8 cellular contexts compared by ENCODE assay signal in genomic region chr14:61562321-61563161, GRCh38.
DNase-seq lines count a peak whose midpoint lies in the region; ATAC-seq and TF ChIP-seq lines count a peak whose summit lies in the region.

No MANE protein-coding gene starts in this region.

- H3K27me3 ChIP-seq in colonic mucosa = no peaks in the 10 kb centered on the region
- no peaks in the 10 kb centered on the region for H3K27me3 ChIP-seq in neutrophil

- intact Hi-C loops in colonic mucosa (cut with DNase I) = no loop called here

- H3K4me1 ChIP-seq in HEK293 (ENCODE audit: control insufficient read depth, insufficient read depth, low read length) (peaks cover 25% of the 10 kb centered on the region), colonic mucosa (peaks cover 14% of the 10 kb centered on the region), neutrophil (ENCODE audit: control insufficient read depth in 1 of 2, insufficient read depth in 1 of 2, low read depth in 1 of 2, low read length in 1 of 2) (peaks cover 33 to 35% of the 10 kb centered on the region in 2 experiments)

- H3K9me3 ChIP-seq in HEK293 (ENCODE audit: control insufficient read depth, insufficient read depth, low read depth, low read length) (no peaks in the 10 kb centered on the region), colonic mucosa (no peaks in the 10 kb centered on the region), neutrophil (no peaks in the 10 kb centered on the region)

- H3K36me3 ChIP-seq in HEK293 (ENCODE audit: control insufficient read depth in 2 of 2, insufficient read depth in 1 of 2, low read length in 2 of 2) (no peaks in the 10 kb centered on the region), colonic mucosa (no peaks in the 10 kb centered on the region), neutrophil (no peaks in the 10 kb centered on the region)

- CTCF ChIA-PET in HEK293 (lab: Yijun Ruan, JAX) = interaction anchor here (0.5 to 0.9 kb wide), 3 partner anchors 49 to 1694 kb away, joined by 3 read pairs; no protein-coding TSS in a partner anchor

- H3K9ac ChIP-seq in colonic mucosa (ENCODE audit: low read depth in 2 of 2, low read length in 2 of 2) = peak overlapping the region in 1 of 2 donors; percentile 44

- DNase-seq in RKO (ENCODE audit: low spot score) = peak; percentile 85
- no peak for DNase-seq in colonic mucosa
- no peak for DNase-seq in occipital lobe (lab: John Stamatoyannopoulos, UW)
- no peak for DNase-seq in NCI-H446 (lab: John Stamatoyannopoulos, UW)
- DNase-seq in NCI-H146 treated with DMSO at 0.1 percent for 48 hours (lab: John Stamatoyannopoulos, UW; ENCODE audit: unreplicated experiment) = no peak

- peak overlapping the region; percentile 65; the same call in 1 of the 2 replicates for H3K27ac ChIP-seq in HEK293 (ENCODE audit: extremely low read depth, low read depth, low read length)
- peak overlapping the region; percentile 87 for H3K27ac ChIP-seq in colonic mucosa
- H3K27ac ChIP-seq in neutrophil = peak overlapping the region; percentile 70

- ATAC-seq in HG02571 (IDR thresholded peaks at IDR 0.05; ENCODE audit: unreplicated experiment) = no peak

- POLR2A ChIA-PET in HEK293 (lab: Yijun Ruan, JAX) = interaction anchor here (0.9 kb wide), 1 partner anchor 9 kb away, joined by 3 read pairs; no protein-coding TSS in a partner anchor

- H3K4me3 ChIP-seq in HEK293 (ENCODE audit: low read depth, low read length) = no peak overlapping the region
- H3K4me3 ChIP-seq in colonic mucosa = no peak overlapping the region
- no peak overlapping the region for H3K4me3 ChIP-seq in neutrophil (ENCODE audit: low read depth in 1 of 2, low read length in 1 of 2)

- no peak for TF ChIP-seq CTCF in HEK293 (tag by site-specific recombination; IDR thresholded peaks at IDR 0.05)
- no peak for TF ChIP-seq CTCF in colonic mucosa (IDR thresholded peaks at IDR 0.05)
- TF ChIP-seq CTCF in neutrophil (IDR thresholded peaks at IDR 0.05) = no peak

TF ChIP-seq in HEK293, 187 proteins besides CTCF, POLR2A, EP300 and RAD21 (continues in another document):
- TF ChIP-seq ZNF311 (tag by site-specific recombination; IDR thresholded peaks at IDR 0.05; ENCODE audit: borderline replicate concordance) (no peak), IKZF3 (tag by site-specific recombination; IDR thresholded peaks at IDR 0.05) (no peak), ZNF362 (tag by site-specific recombination; IDR thresholded peaks at IDR 0.05) (no peak), KLF16 (tag by site-specific recombination; IDR thresholded peaks at IDR 0.05) (no peak), ZNF398 (tag by site-specific recombination; IDR thresholded peaks at IDR 0.05) (0 out of 2 replicates have a peak, but pooled peaks have one; percentile 20), ZNF664 (tag by site-specific recombination; IDR thresholded peaks at IDR 0.05) (no peak), ZNF544 (tag by site-specific recombination; IDR thresholded peaks at IDR 0.05) (no peak), ZNF394 (tag by site-specific recombination; IDR thresholded peaks at IDR 0.05; ENCODE audit: borderline replicate concordance) (no peak), ZNF701 (tag by site-specific recombination; IDR thresholded peaks at IDR 0.05) (no peak), PRDM10 (tag by site-specific recombination; IDR thresholded peaks at IDR 0.05) (no peak), ZNF23 (tag by site-specific recombination; IDR thresholded peaks at IDR 0.05; ENCODE audit: borderline replicate concordance) (no peak), ZXDB (tag by site-specific recombination; IDR thresholded peaks at IDR 0.05) (no peak), ZNF654 (tag by site-specific recombination; IDR thresholded peaks at IDR 0.05; ENCODE audit: low read depth) (no peak), AEBP2 (tag by site-specific recombination; IDR thresholded peaks at IDR 0.05; ENCODE audit: borderline replicate concordance) (no peak), ZNF580 (tag by site-specific recombination; IDR thresholded peaks at IDR 0.05) (no peak), HIC1 (tag by site-specific recombination; IDR thresholded peaks at IDR 0.05) (no peak), MZF1 (tag by site-specific recombination; IDR thresholded peaks at IDR 0.05; ENCODE audit: borderline replicate concordance) (no peak), OSR2 (tag by site-specific recombination; IDR thresholded peaks at IDR 0.05) (no peak), ZNF211 (tag by site-specific recombination; IDR thresholded peaks at IDR 0.05; ENCODE audit: low read depth) (no peak)
